In the genomic region with DNA sequence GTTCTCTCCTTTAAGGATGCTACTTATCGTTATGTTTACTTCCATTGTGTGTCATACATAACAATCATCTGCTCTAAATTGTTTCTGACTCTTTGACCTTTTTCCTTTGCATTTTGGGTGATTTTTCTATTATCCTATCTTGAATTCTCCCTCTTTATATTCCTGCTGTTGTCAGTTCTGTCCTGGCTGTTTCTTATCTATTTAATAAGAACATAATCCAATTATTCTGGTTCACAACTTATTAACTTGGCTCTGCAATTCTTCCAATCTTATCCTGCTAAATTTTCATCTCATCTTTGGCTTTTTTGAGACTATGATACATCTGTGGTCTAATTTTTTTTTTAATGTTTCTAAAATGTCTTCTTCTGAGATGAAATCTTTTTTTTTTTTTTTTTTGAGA, we compare ENCODE assay signal across 26 cellular contexts.
"Had no signal": no experiment of that assay in that cellular context is flagged by ENCODE, and none has a peak within 500 bp of the region (broad histone marks: within the 10 kb centered on the region; RNA-seq: fewer than 3 reads in every experiment).

No MANE protein-coding gene starts in this region.

- ATAC-seq: stimulated activated effector memory CD8-positive, alpha-beta T cell treated with anti-CD3 and anti-CD28 coated beads, Interleukin-12 subunit alpha, Interleukin-12 subunit beta, amount 100 ng/mL, for 72 hours; stimulated activated memory B cell treated with anti-CD40 and anti-IgM and Interleukin-4, amounts not matched to agents 10 μg/mL and 1 μg/mL and 100 μg/mL, for 72 hours; stimulated activated naive B cell treated with anti-CD40 and anti-IgM and Interleukin-4, amounts not matched to agents 10 μg/mL and 1 μg/mL and 100 μg/mL, for 72 hours; stimulated activated naive CD8-positive, alpha-beta T cell treated with anti-CD3 and anti-CD28 coated beads, Interleukin-15, amount 100 ng/mL, for 72 hours; stimulated activated naive CD8-positive, alpha-beta T cell treated with anti-CD3 and anti-CD28 coated beads, Interleukin-15, Interleukin-2, amounts not matched to agents 100 U/mL and 50 U/mL, for 24 hours; upper lobe of right lung had no signal

- H3K9me3 ChIP-seq: stomach, suprapubic skin, testis, thoracic aorta, thyroid gland, tibial artery, tibial nerve, transverse colon, upper lobe of left lung, upper lobe of right lung, uterus, vagina had no signal

- H3K36me3 ChIP-seq: stomach, suprapubic skin, thoracic aorta, thyroid gland, tibial artery, tibial nerve, transverse colon, upper lobe of left lung, upper lobe of right lung, uterus, vagina had no signal

- H3K4me3 ChIP-seq: stomach, suprapubic skin, testis, thoracic aorta, thyroid gland, tibial artery, tibial nerve, transverse colon, upper lobe of left lung, upper lobe of right lung, uterus, vagina had no signal

- H3K4me1 ChIP-seq: thyroid gland, tibial artery, tibial nerve, transverse colon, upper lobe of right lung, uterus, vagina had no signal

- DNase-seq: stimulated activated CD4-positive, alpha-beta T cell treated with anti-CD3 and anti-CD28 coated beads, Interleukin-2, amount 100 ng/mL, for 48 hours; stimulated activated CD4-positive, alpha-beta T cell treated with anti-CD3 and anti-CD28 coated beads, Interleukin-4, amount 100 ng/mL, for 1 hour; stimulated activated CD4-positive, alpha-beta T cell treated with anti-CD3 and anti-CD28 coated beads, Interleukin-4, amount 100 ng/mL, for 24 hours; stimulated activated CD4-positive, alpha-beta T cell treated with anti-CD3 and anti-CD28 coated beads, Interleukin-4, amount 100 ng/mL, for 4 hours; stimulated activated CD8-positive, alpha-beta memory T cell treated with anti-CD3 and anti-CD28 coated beads, Interleukin-4, amount 100 ng/mL, for 48 hours; stimulated activated naive B cell treated with anti-CD40 and anti-IgM and Interleukin-4, amounts not matched to agents 10 μg/mL and 1 μg/mL and 100 μg/mL, for 72 hours; stimulated activated naive CD4-positive, alpha-beta T cell; stimulated activated naive CD4-positive, alpha-beta T cell treated with Interleukin-2 at 50 U/mL for 16 hours; stimulated activated naive CD8-positive, alpha-beta T cell treated with anti-CD3 and anti-CD28 coated beads, Interleukin-15, amount 100 ng/mL, for 72 hours; stimulated activated naive CD8-positive, alpha-beta T cell treated with anti-CD3 and anti-CD28 coated beads, Interleukin-15, Interleukin-2, amounts not matched to agents 100 U/mL and 50 U/mL, for 24 hours; stomach; substantia nigra; testis; thyroid gland; tibial artery; transverse colon; trophoblast cell; upper lobe of left lung; upper lobe of right lung; uterus had no signal

- H3K27ac ChIP-seq: stomach, suprapubic skin, testis, thoracic aorta, thyroid gland, tibial artery, tibial nerve, transverse colon, upper lobe of left lung, upper lobe of right lung, uterus, vagina had no signal

- H3K27me3 ChIP-seq: suprapubic skin, testis, thyroid gland, tibial artery, tibial nerve, transverse colon, upper lobe of left lung, upper lobe of right lung, uterus, vagina had no signal
